ENCODE assay signal across 11 cellular contexts in genomic region chr1:210330279-210330866, GRCh38. TPM values are rescaled to one million over a fixed set of nuclear protein-coding genes. Genes with fewer than 3 reads are reported as not detected.
DNase-seq lines count a peak whose midpoint lies in the region; ATAC-seq and TF ChIP-seq lines count a peak whose summit lies in the region.
"Had no signal": no experiment of that assay in that cellular context is flagged by ENCODE, and none has a peak within 500 bp of the region (broad histone marks: within the 10 kb centered on the region; RNA-seq: fewer than 3 reads in every experiment).

No MANE protein-coding gene starts in this region.

- TF ChIP-seq CTCF in left ventricle myocardium inferior (IDR thresholded peaks at IDR 0.05; ENCODE audit: borderline replicate concordance) = no peak

- no peaks in the 10 kb centered on the region for H3K27me3 ChIP-seq in left ventricle myocardium inferior (ENCODE audit: low read depth)
- no peaks in the 10 kb centered on the region for H3K27me3 ChIP-seq in right cardiac atrium (ENCODE audit: control insufficient read depth, insufficient read depth)

- H3K36me3 ChIP-seq in left ventricle myocardium inferior = no peaks in the 10 kb centered on the region
- H3K36me3 ChIP-seq: thoracic aorta had no signal

- H3K4me3 ChIP-seq in left ventricle myocardium inferior (no peak overlapping the region), right cardiac atrium (ENCODE audit: low read length) (no peak overlapping the region)

- peaks cover 43% of the 10 kb centered on the region for H3K4me1 ChIP-seq in left ventricle myocardium inferior
- H3K4me1 ChIP-seq in right cardiac atrium (ENCODE audit: control insufficient read depth, insufficient read depth, low read length) = no peaks in the 10 kb centered on the region

- H3K27ac ChIP-seq in left ventricle myocardium inferior (replicated peaks) (peak overlapping the region; percentile 96), right cardiac atrium (ENCODE audit: low read length) (no peak overlapping the region)
- H3K27ac ChIP-seq: SK-N-MC had no signal

- 53% methylated on average over 7 of the region's 7 CpGs for WGBS in right cardiac atrium

- intact Hi-C loops in left ventricle myocardium inferior (cut with micrococcal nuclease) = no loop called here
- intact Hi-C loops in right cardiac atrium (cut with DNase I) = no loop called here

- H3K9me3 ChIP-seq in left ventricle myocardium inferior (replicated peaks) (peaks cover 5% of the 10 kb centered on the region), right cardiac atrium (ENCODE audit: control insufficient read depth, low read length) (no peaks in the 10 kb centered on the region)
- H3K9me3 ChIP-seq: thoracic aorta had no signal

- no peak for TF ChIP-seq POLR2A in erythroblast (IDR thresholded peaks at IDR 0.05; ENCODE audit: low read length)

- no peak for DNase-seq in left ventricle myocardium inferior
- DNase-seq in right cardiac atrium = no peak
- peak; percentile 76 for DNase-seq in OCI-M1 (lab: John Stamatoyannopoulos, UW)
- DNase-seq in erythroblast (lab: John Stamatoyannopoulos, UW) = peak; percentile 28 to 70
- no peak for DNase-seq in HuH-7.5 (ENCODE audit: low spot score)
- DNase-seq in stimulated activated CD4-positive, alpha-beta T cell treated with anti-CD3 and anti-CD28 coated beads, Interleukin-1b, Interleukin-23, amount 100 ng/mL, for 48 hours = no peak
- no peak for DNase-seq in DMS53 (lab: John Stamatoyannopoulos, UW)

- no peak for ATAC-seq in right cardiac atrium
- no peak for ATAC-seq in HG02623 (IDR thresholded peaks at IDR 0.05; ENCODE audit: unreplicated experiment)
- ATAC-seq: activated naive CD4-positive, alpha-beta T cell treated with anti-CD3 and anti-CD28 coated beads, Interleukin-2, amount 50 U/mL, for 72 hours had no signal

RNA-seq across cellular contexts. Expression of gene HHAT, which starts 1.7 kb away (rescaled TPM):
- total RNA-seq in left ventricle myocardium inferior = 2.1 TPM
- 1 to 10 TPM; 2.2 to 2.8 (median 2.5) TPM for total RNA-seq in right cardiac atrium
- 1.6 TPM for polyA plus RNA-seq in right cardiac atrium

Comparison
In these comparisons a context has a peak if more than half of its experiments do, and no peak if none do; other contexts are left out.
1. DNase-seq: peak in OCI-M1 (single experiment) and erythroblast (2 of 2); none in left ventricle myocardium inferior (single experiment), right cardiac atrium (0 of 3), HuH-7.5 (single experiment), stimulated activated CD4-positive, alpha-beta T cell treated with anti-CD3 and anti-CD28 coated beads, Interleukin-1b, Interleukin-23, amount 100 ng/mL, for 48 hours (single experiment) and DMS53 (single experiment).